22 cellular contexts compared by ENCODE assay signal in genomic region chr15:58161436-58161835, GRCh38. TPM values are rescaled to one million over a fixed set of nuclear protein-coding genes. Genes with fewer than 3 reads are reported as not detected.
"Had no signal": no experiment of that assay in that cellular context is flagged by ENCODE, and none has a peak within 500 bp of the region (broad histone marks: within the 10 kb centered on the region; RNA-seq: fewer than 3 reads in every experiment).

No MANE protein-coding gene starts in this region.

- DNase-seq: dorsolateral prefrontal cortex; effector CD4-positive, alpha-beta T cell; foreskin melanocyte; glutamatergic neuron; heart right ventricle; hippocampal formation; islet precursor cell; kidney glomerular epithelial cell; left colon; mucosa of descending colon; naive B cell; right lobe of liver; stimulated activated CD4-positive, alpha-beta T cell treated with anti-CD3 and anti-CD28 coated beads, Interleukin-2, amount 100 ng/mL, for 24 hours; stimulated activated naive B cell treated with anti-CD40 and anti-IgM and Interleukin-4, amounts not matched to agents 10 μg/mL and 1 μg/mL and 100 μg/mL, for 72 hours; upper lobe of left lung had no signal

- H3K4me1 Mint-ChIP-seq: memory B cell; naive B cell; stimulated activated naive B cell treated with anti-CD40 and anti-IgM and Interleukin-4, amounts not matched to agents 10 μg/mL and 1 μg/mL and 100 μg/mL, for 72 hours had no signal

- H3K4me3 Mint-ChIP-seq: memory B cell; naive B cell; natural killer cell treated with Interleukin-12 subunit alpha and Interleukin-12 subunit beta and Interleukin-15 and Interleukin-18, amount 100 ng/mL, for 72 hours; neural progenitor cell; stimulated activated naive B cell treated with anti-CD40 and anti-IgM and Interleukin-4, amounts not matched to agents 10 μg/mL and 1 μg/mL and 100 μg/mL, for 72 hours; stimulated activated naive CD8-positive, alpha-beta T cell treated with anti-CD3 and anti-CD28 coated beads, Interleukin-15, Interleukin-2, amounts not matched to agents 100 ng/mL and 50 ng/mL, for 24 hours had no signal

- H3K27ac Mint-ChIP-seq: memory B cell; naive B cell; natural killer cell treated with Interleukin-12 subunit alpha and Interleukin-12 subunit beta and Interleukin-15 and Interleukin-18, amount 100 ng/mL, for 72 hours; neural progenitor cell; progenitor cell of endocrine pancreas; stimulated activated naive B cell treated with anti-CD40 and anti-IgM and Interleukin-4, amounts not matched to agents 10 μg/mL and 1 μg/mL and 100 μg/mL, for 72 hours; stimulated activated naive CD8-positive, alpha-beta T cell treated with anti-CD3 and anti-CD28 coated beads, Interleukin-15, Interleukin-2, amounts not matched to agents 100 ng/mL and 50 ng/mL, for 24 hours had no signal

- H3K9me3 Mint-ChIP-seq: memory B cell; naive B cell; natural killer cell treated with Interleukin-12 subunit alpha and Interleukin-12 subunit beta and Interleukin-15 and Interleukin-18, amount 100 ng/mL, for 72 hours; neural progenitor cell; stimulated activated naive B cell treated with anti-CD40 and anti-IgM and Interleukin-4, amounts not matched to agents 10 μg/mL and 1 μg/mL and 100 μg/mL, for 72 hours; stimulated activated naive CD8-positive, alpha-beta T cell treated with anti-CD3 and anti-CD28 coated beads, Interleukin-15, Interleukin-2, amounts not matched to agents 100 ng/mL and 50 ng/mL, for 24 hours had no signal

- ATAC-seq: heart right ventricle; left colon; mucosa of descending colon; natural killer cell treated with Interleukin-12 subunit alpha and Interleukin-12 subunit beta and Interleukin-15 and Interleukin-18, amount 100 ng/mL, for 72 hours; right lobe of liver; stimulated activated naive B cell treated with anti-CD40 and anti-IgM and Interleukin-4, amounts not matched to agents 10 μg/mL and 1 μg/mL and 100 μg/mL, for 72 hours had no signal

- H3K36me3 Mint-ChIP-seq: memory B cell; naive B cell; natural killer cell treated with Interleukin-12 subunit alpha and Interleukin-12 subunit beta and Interleukin-15 and Interleukin-18, amount 100 ng/mL, for 72 hours; neural progenitor cell; stimulated activated naive B cell treated with anti-CD40 and anti-IgM and Interleukin-4, amounts not matched to agents 10 μg/mL and 1 μg/mL and 100 μg/mL, for 72 hours had no signal

RNA-seq across cellular contexts. Expression of gene AQP9, which starts 23.3 kb away (rescaled TPM):
- total RNA-seq: epithelial cell of proximal tubule, fibroblast of lung, progenitor cell of endocrine pancreas had no signal
